Comparison of ENCODE assay signal across 8 cellular contexts in genomic region chr3:126083913-126084514, GRCh38. TPM values are rescaled to one million over a fixed set of nuclear protein-coding genes. Genes with fewer than 3 reads are reported as not detected.
DNase-seq lines count a peak whose midpoint lies in the region; ATAC-seq and TF ChIP-seq lines count a peak whose summit lies in the region.

Gene SLC41A3, minus strand, starts transcription at chr3:126084124. Its CDS starts 15,905 bp downstream, at chr3:126068219.

- in situ Hi-C loops in astrocyte of the cerebellum (cut with HindIII; ENCODE audit: low sequenced_read_pairs): no loop called here

- no peaks in the 10 kb centered on the region for H4K20me1 ChIP-seq in hepatocyte (ENCODE audit: insufficient read depth, poor library complexity, severe bottlenecking)

- WGBS in hepatocyte (ENCODE audit: low lambda C conversion rate, missing lambda C conversion rate): 2% methylated on average over 37 of the region's 66 CpGs

- H3K4me2 ChIP-seq in hepatocyte: peak within 1 kb of the TSS; percentile 88

- H3K4me3 ChIP-seq in astrocyte of the cerebellum (ENCODE audit: low read depth, low read length) (peak within 1 kb of the TSS; percentile 60), hepatocyte (peak within 1 kb of the TSS; percentile 78), retinal pigment epithelial cell (ENCODE audit: low read length) (peak within 1 kb of the TSS; percentile 56)

- TF ChIP-seq CTCF in astrocyte of the cerebellum (IDR thresholded peaks at IDR 0.05; ENCODE audit: low read depth, low read length, missing control alignments): peak; percentile 52
- TF ChIP-seq CTCF in hepatocyte (IDR thresholded peaks at IDR 0.05; ENCODE audit: poor library complexity): peak; percentile 38
- peak; percentile 49 for TF ChIP-seq CTCF in retinal pigment epithelial cell (conservative IDR thresholded peaks at IDR 0.05; ENCODE audit: low read depth, low read length)

- H3K36me3 ChIP-seq in hepatocyte (replicated peaks; ENCODE audit: insufficient read depth, low read depth): no peaks in the 10 kb centered on the region

- DNase-seq in NCI-H187 (lab: John Stamatoyannopoulos, UW): peak; percentile 49 to 60
- peak; percentile 74 for DNase-seq in T-helper 9 cell
- DNase-seq in astrocyte of the cerebellum (ENCODE audit: low read depth): peak; percentile 29
- DNase-seq in hepatocyte (ENCODE audit: low spot score): peak; percentile 94
- DNase-seq in retinal pigment epithelial cell (ENCODE audit: low read depth): no peak
- no peak for DNase-seq in OCI-M2 (lab: John Stamatoyannopoulos, UW; ENCODE audit: unreplicated experiment)

- no peaks in the 10 kb centered on the region for H3K27me3 ChIP-seq in hepatocyte

- TF ChIP-seq POLR2A in GM18505 (IDR thresholded peaks at IDR 0.05; ENCODE audit: borderline replicate concordance, extremely low read depth, insufficient read depth, insufficient read length): peak; percentile 58

- peak within 1 kb of the TSS; percentile 89 for H3K27ac ChIP-seq in hepatocyte

- H2AFZ ChIP-seq in hepatocyte: peak within 1 kb of the TSS; percentile 83

- H3K9me3 ChIP-seq in hepatocyte (ENCODE audit: low read depth): peaks cover 6% of the 10 kb centered on the region

- H3K9me2 ChIP-seq in hepatocyte (replicated peaks; ENCODE audit: insufficient read depth): no peaks in the 10 kb centered on the region

- peaks cover 2% of the 10 kb centered on the region for H3K79me2 ChIP-seq in hepatocyte

- ATAC-seq in GM18505 (IDR thresholded peaks at IDR 0.05; ENCODE audit: unreplicated experiment) (peak; percentile 96), HG02938 (IDR thresholded peaks at IDR 0.05; ENCODE audit: unreplicated experiment) (peak; percentile 73)

- peaks cover 6% of the 10 kb centered on the region for H3K4me1 ChIP-seq in hepatocyte (ENCODE audit: insufficient read depth)

RNA-seq across cellular contexts. Expression of gene SLC41A3, which starts in this region (rescaled TPM):
- 43.4 and 52.9 TPM in 2 replicates for total RNA-seq in hepatocyte
- polyA plus RNA-seq in hepatocyte: 29.3 and 31.2 TPM in 2 replicates

Comparison
In these comparisons a context has a peak if more than half of its experiments do, and no peak if none do; other contexts are left out.
1. DNase-seq: peak in NCI-H187 (2 of 2), T-helper 9 cell (single experiment), astrocyte of the cerebellum (single experiment) and hepatocyte (single experiment); none in retinal pigment epithelial cell (single experiment) and OCI-M2 (single experiment).
2. Peak in every context shown above with its lines, with median percentiles within 50 percentile points of each other: H3K4me3 ChIP-seq and CTCF ChIP-seq.